ENCODE assay signal across 9 cellular contexts in genomic region chr12:51219345-51219744, GRCh38. TPM values are rescaled to one million over a fixed set of nuclear protein-coding genes. Genes with fewer than 3 reads are reported as not detected.
DNase-seq lines count a peak whose midpoint lies in the region; ATAC-seq and TF ChIP-seq lines count a peak whose summit lies in the region.
"Had no signal": no experiment of that assay in that cellular context is flagged by ENCODE, and none has a peak within 500 bp of the region (broad histone marks: within the 10 kb centered on the region; RNA-seq: fewer than 3 reads in every experiment).

No MANE protein-coding gene starts in this region.

- no peak for TF ChIP-seq POLR2A in esophagus muscularis mucosa (IDR thresholded peaks at IDR 0.05; ENCODE audit: low read depth)

- H3K27me3 ChIP-seq in SJCRH30 (no peaks in the 10 kb centered on the region), esophagus muscularis mucosa (no peaks in the 10 kb centered on the region)

- WGBS in esophagus muscularis mucosa, result 81% methylated on average over 5 of the region's 5 CpGs

- peak overlapping the region; percentile 70 for H3K4me3 ChIP-seq in SJCRH30
- peak overlapping the region in 1 of 4 donors; percentile 80 for H3K4me3 ChIP-seq in esophagus muscularis mucosa

- H3K27ac ChIP-seq in SJCRH30 (no peak overlapping the region), esophagus muscularis mucosa (replicated peaks in 1 of 4) (peak overlapping the region in 3 of 4 donors; percentile 97 to 100 (median 99))

- no peaks in the 10 kb centered on the region for H3K36me3 Mint-ChIP-seq in activated CD8-positive, alpha-beta memory T cell treated with anti-CD3 and anti-CD28 coated beads, Interleukin-2, amount 10 ng/mL, durations not matched to agents 7 days and 5 days
- peaks cover 4% of the 10 kb centered on the region for H3K36me3 Mint-ChIP-seq in stimulated activated memory B cell treated with anti-CD40 and anti-IgM and Interleukin-4, amounts not matched to agents 10 μg/mL and 1 μg/mL and 100 μg/mL, for 72 hours

- peaks cover 12% of the 10 kb centered on the region for H3K4me1 Mint-ChIP-seq in activated CD8-positive, alpha-beta memory T cell treated with anti-CD3 and anti-CD28 coated beads, Interleukin-2, amount 10 ng/mL, durations not matched to agents 7 days and 5 days
- peaks cover 14% of the 10 kb centered on the region for H3K4me1 Mint-ChIP-seq in stimulated activated memory B cell treated with anti-CD40 and anti-IgM and Interleukin-4, amounts not matched to agents 10 μg/mL and 1 μg/mL and 100 μg/mL, for 72 hours

- intact Hi-C loops in esophagus muscularis mucosa (cut with DNase I), result loop anchor here (2.0 to 5.0 kb wide), 3 partner anchors 19 to 137 kb away; partner anchors contain the start of genes CSRNP2, DAZAP2 and TFCP2

- CTCF ChIA-PET in activated CD8-positive, alpha-beta memory T cell treated with anti-CD3 and anti-CD28 coated beads, Interleukin-2, amount 10 ng/mL, durations not matched to agents 7 days and 5 days (lab: Charles Lee), result interaction anchor here (1.4 to 2.8 kb wide), 5 partner anchors 11 to 171 kb away, joined by 3 to 19 read pairs (median 6); partner anchors contain the start of genes DAZAP2 and LETMD1

- no peak for ATAC-seq in activated CD8-positive, alpha-beta memory T cell treated with anti-CD3 and anti-CD28 coated beads, Interleukin-2, amount 10 ng/mL, durations not matched to agents 7 days and 5 days
- ATAC-seq in stimulated activated memory B cell treated with anti-CD40 and anti-IgM and Interleukin-4, amounts not matched to agents 10 μg/mL and 1 μg/mL and 100 μg/mL, for 72 hours, result no peak

- H3K9me3 ChIP-seq in SJCRH30 (replicated peaks) (no peaks in the 10 kb centered on the region), esophagus muscularis mucosa (no peaks in the 10 kb centered on the region)

- no peak for TF ChIP-seq CTCF in esophagus muscularis mucosa (IDR thresholded peaks at IDR 0.05)

- H3K9me3 Mint-ChIP-seq in activated CD8-positive, alpha-beta memory T cell treated with anti-CD3 and anti-CD28 coated beads, Interleukin-2, amount 10 ng/mL, durations not matched to agents 7 days and 5 days (ENCODE audit: low read depth), result no peaks in the 10 kb centered on the region
- H3K9me3 Mint-ChIP-seq in stimulated activated memory B cell treated with anti-CD40 and anti-IgM and Interleukin-4, amounts not matched to agents 10 μg/mL and 1 μg/mL and 100 μg/mL, for 72 hours, result no peaks in the 10 kb centered on the region

- peak overlapping the region; percentile 34 for H3K4me3 Mint-ChIP-seq in activated CD8-positive, alpha-beta memory T cell treated with anti-CD3 and anti-CD28 coated beads, Interleukin-2, amount 10 ng/mL, durations not matched to agents 7 days and 5 days
- peak overlapping the region; percentile 28 for H3K4me3 Mint-ChIP-seq in stimulated activated memory B cell treated with anti-CD40 and anti-IgM and Interleukin-4, amounts not matched to agents 10 μg/mL and 1 μg/mL and 100 μg/mL, for 72 hours

- H3K36me3 ChIP-seq in SJCRH30 (no peaks in the 10 kb centered on the region), esophagus muscularis mucosa (peaks cover 0 to 3% (median 0%) of the 10 kb centered on the region in 4 donors)

- TF ChIP-seq EP300 in esophagus muscularis mucosa (IDR thresholded peaks at IDR 0.05), result no peak

- H3K4me1 ChIP-seq in SJCRH30 (peaks cover 6% of the 10 kb centered on the region), esophagus muscularis mucosa (peaks cover 17 to 29% (median 25%) of the 10 kb centered on the region in 4 donors)

- H3K27me3 Mint-ChIP-seq in activated CD8-positive, alpha-beta memory T cell treated with anti-CD3 and anti-CD28 coated beads, Interleukin-2, amount 10 ng/mL, durations not matched to agents 7 days and 5 days, result no peaks in the 10 kb centered on the region
- no peaks in the 10 kb centered on the region for H3K27me3 Mint-ChIP-seq in stimulated activated memory B cell treated with anti-CD40 and anti-IgM and Interleukin-4, amounts not matched to agents 10 μg/mL and 1 μg/mL and 100 μg/mL, for 72 hours

- H3K27ac Mint-ChIP-seq in activated CD8-positive, alpha-beta memory T cell treated with anti-CD3 and anti-CD28 coated beads, Interleukin-2, amount 10 ng/mL, durations not matched to agents 7 days and 5 days, result peak overlapping the region; percentile 41
- peak overlapping the region; percentile 89 for H3K27ac Mint-ChIP-seq in stimulated activated memory B cell treated with anti-CD40 and anti-IgM and Interleukin-4, amounts not matched to agents 10 μg/mL and 1 μg/mL and 100 μg/mL, for 72 hours

- DNase-seq in activated CD8-positive, alpha-beta memory T cell treated with anti-CD3 and anti-CD28 coated beads, Interleukin-2, amount 10 ng/mL, durations not matched to agents 7 days and 5 days, result no peak
- no peak for DNase-seq in activated CD8-positive, alpha-beta memory T cell treated with anti-CD3 and anti-CD28 coated beads, Interleukin-2, amount 50 U/mL, for 4 hours
- DNase-seq in SJCRH30 (peak in 1 of 2 experiments; percentile 14), esophagus muscularis mucosa (ENCODE audit: extremely low spot score) (no peak), amniotic stem cell (lab: John Stamatoyannopoulos, UW) (no peak), midbrain (lab: John Stamatoyannopoulos, UW) (no peak), pons (ENCODE audit: low spot score) (no peak)
- DNase-seq: NCI-H1105 treated with DMSO at 0.1 percent for 48 hours had no signal

RNA-seq across cellular contexts. Expression of gene POU6F1, which starts 1.5 kb away (rescaled TPM):
- 1 to 10 TPM; 3.6 to 5.4 TPM for total RNA-seq in activated CD8-positive, alpha-beta memory T cell treated with anti-CD3 and anti-CD28 coated beads, Interleukin-2, amount 10 ng/mL, durations not matched to agents 7 days and 5 days
- 1.5 and 2.5 TPM in 2 replicates for total RNA-seq in SJCRH30 (2014; rRNA removed; shearing (Covaris generic))
- 10 to 100 TPM; 13.3 to 27.2 (median 16.9) TPM for total RNA-seq in esophagus muscularis mucosa

RNA-seq across cellular contexts. Expression of gene DAZAP2, which starts 19.3 kb away (rescaled TPM):
- 100 to 1,000 TPM; 174 to 181 TPM for total RNA-seq in activated CD8-positive, alpha-beta memory T cell treated with anti-CD3 and anti-CD28 coated beads, Interleukin-2, amount 10 ng/mL, durations not matched to agents 7 days and 5 days
- total RNA-seq in SJCRH30 (2014; rRNA removed; shearing (Covaris generic)), result 236 and 239 TPM in 2 replicates
- total RNA-seq in esophagus muscularis mucosa, result 100 to 1,000 TPM; 247 to 451 (median 356) TPM

RNA-seq across cellular contexts. Expression of gene TFCP2, which starts 46.4 kb away (rescaled TPM):
- total RNA-seq in activated CD8-positive, alpha-beta memory T cell treated with anti-CD3 and anti-CD28 coated beads, Interleukin-2, amount 10 ng/mL, durations not matched to agents 7 days and 5 days, result 10 to 100 TPM; 34.7 to 40.5 TPM
- 22.2 and 24.1 TPM in 2 replicates for total RNA-seq in SJCRH30 (2014; rRNA removed; shearing (Covaris generic))
- total RNA-seq in esophagus muscularis mucosa, result 10 to 100 TPM; 11.3 to 16.2 (median 15.2) TPM

RNA-seq across cellular contexts. Expression of gene SMAGP, which starts 50.9 kb away (rescaled TPM):
- 1 to 10 TPM; 1.4 to 3.4 TPM for total RNA-seq in activated CD8-positive, alpha-beta memory T cell treated with anti-CD3 and anti-CD28 coated beads, Interleukin-2, amount 10 ng/mL, durations not matched to agents 7 days and 5 days
- 0.38 and 1.2 TPM in 2 replicates for total RNA-seq in SJCRH30 (2014; rRNA removed; shearing (Covaris generic))
- total RNA-seq in esophagus muscularis mucosa, result 1 to 10 TPM; 1.2 to 5.2 (median 4.0) TPM
